ENCODE assay signal across 8 cellular contexts in the genomic region with DNA sequence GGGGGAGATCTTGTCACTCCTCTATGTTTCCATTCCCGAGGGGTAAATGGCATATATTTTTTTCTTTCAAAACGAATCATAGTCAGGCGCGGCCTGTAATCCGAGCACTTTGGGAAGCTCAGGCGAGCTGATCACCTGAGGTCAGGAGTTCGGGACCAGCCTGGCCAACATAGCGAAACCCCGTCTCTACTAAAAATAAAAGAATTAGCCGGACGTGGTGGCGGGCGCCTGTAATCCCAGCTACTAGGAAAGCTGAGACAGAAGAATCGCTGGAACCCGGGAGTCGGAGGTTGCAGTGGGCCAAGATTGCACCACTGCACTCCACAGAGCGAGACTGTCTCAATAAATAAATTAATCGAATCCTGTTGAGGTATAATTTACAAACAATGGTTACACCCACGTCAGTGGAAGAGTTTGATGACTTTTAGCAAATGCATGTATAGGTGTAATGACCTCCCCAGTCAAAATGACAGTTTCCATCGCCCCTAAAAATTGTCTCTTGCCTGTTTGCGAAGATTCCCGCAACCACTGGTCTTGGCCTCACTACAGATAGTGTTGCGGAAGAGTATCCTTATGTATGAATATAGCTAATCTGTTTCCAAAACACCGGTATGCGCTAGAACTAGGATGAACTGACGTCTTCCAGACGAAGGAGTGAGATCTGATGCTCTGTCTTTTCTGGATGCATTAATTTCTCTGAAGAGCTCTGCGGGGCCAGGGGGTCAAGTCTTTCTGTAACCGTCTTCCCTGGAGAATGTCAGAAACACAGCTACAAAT. TPM values are rescaled to one million over a fixed set of nuclear protein-coding genes. Genes with fewer than 3 reads are reported as not detected.
DNase-seq lines count a peak whose midpoint lies in the region; ATAC-seq lines count a peak whose summit lies in the region.

No MANE protein-coding gene starts in this region.

- no peaks in the 10 kb centered on the region for H3K9me3 Mint-ChIP-seq in activated CD4-positive, alpha-beta T cell treated with anti-CD3 and anti-CD28 coated beads, Interleukin-2, amount 10 ng/mL, durations not matched to agents 24 days and 14 days
- H3K9me3 Mint-ChIP-seq in activated naive CD8-positive, alpha-beta T cell treated with anti-CD3 and anti-CD28 coated beads, Interleukin-2, amount 50 U/mL, for 24 hours = no peaks in the 10 kb centered on the region

- WGBS in thymus = 84% methylated on average over 29 of the region's 29 CpGs

- H3K4me3 Mint-ChIP-seq in activated CD4-positive, alpha-beta T cell treated with anti-CD3 and anti-CD28 coated beads, Interleukin-2, amount 10 ng/mL, durations not matched to agents 24 days and 14 days = peak overlapping the region; percentile 89
- peak overlapping the region; percentile 96 for H3K4me3 Mint-ChIP-seq in activated naive CD8-positive, alpha-beta T cell treated with anti-CD3 and anti-CD28 coated beads, Interleukin-2, amount 50 U/mL, for 24 hours

- intact Hi-C loops in activated CD4-positive, alpha-beta T cell treated with anti-CD3 and anti-CD28 coated beads, Interleukin-2, amount 10 ng/mL, durations not matched to agents 24 days and 14 days (cut with micrococcal nuclease) = loop anchor here (2.0 to 5.0 kb wide), 2 partner anchors 264 to 782 kb away; no protein-coding TSS in a partner anchor

- no peaks in the 10 kb centered on the region for H3K9me3 ChIP-seq in thymus (ENCODE audit: control insufficient read depth)

- H3K4me1 ChIP-seq in thymus (ENCODE audit: control insufficient read depth, insufficient read depth, low read length) = peaks cover 6% of the 10 kb centered on the region

- peaks cover 24% of the 10 kb centered on the region for H3K4me1 Mint-ChIP-seq in activated CD4-positive, alpha-beta T cell treated with anti-CD3 and anti-CD28 coated beads, Interleukin-2, amount 10 ng/mL, durations not matched to agents 24 days and 14 days
- H3K4me1 Mint-ChIP-seq in activated naive CD8-positive, alpha-beta T cell treated with anti-CD3 and anti-CD28 coated beads, Interleukin-2, amount 50 U/mL, for 24 hours = peaks cover 24% of the 10 kb centered on the region

- H3K27ac ChIP-seq in layer of hippocampus (ENCODE audit: low read depth, low read length) (peak overlapping the region; percentile 77), thymus (ENCODE audit: low read depth) (no peak overlapping the region)

- H3K27me3 Mint-ChIP-seq in activated CD4-positive, alpha-beta T cell treated with anti-CD3 and anti-CD28 coated beads, Interleukin-2, amount 10 ng/mL, durations not matched to agents 24 days and 14 days = peaks cover 18% of the 10 kb centered on the region
- peaks cover 19% of the 10 kb centered on the region for H3K27me3 Mint-ChIP-seq in activated naive CD8-positive, alpha-beta T cell treated with anti-CD3 and anti-CD28 coated beads, Interleukin-2, amount 50 U/mL, for 24 hours

- H3K27ac Mint-ChIP-seq in activated CD4-positive, alpha-beta T cell treated with anti-CD3 and anti-CD28 coated beads, Interleukin-2, amount 10 ng/mL, durations not matched to agents 24 days and 14 days = peak overlapping the region; percentile 94
- H3K27ac Mint-ChIP-seq in activated naive CD8-positive, alpha-beta T cell treated with anti-CD3 and anti-CD28 coated beads, Interleukin-2, amount 50 U/mL, for 24 hours = peak overlapping the region; percentile 93

- H3K36me3 ChIP-seq in thymus (ENCODE audit: control insufficient read depth, insufficient read depth) = no peaks in the 10 kb centered on the region

- DNase-seq in activated CD4-positive, alpha-beta T cell treated with anti-CD3 and anti-CD28 coated beads, Interleukin-2, amount 10 ng/mL, durations not matched to agents 24 days and 14 days = peak; percentile 57
- DNase-seq in activated CD4-positive, alpha-beta T cell treated with anti-CD3 and anti-CD28 coated beads for 4 hours = no peak
- DNase-seq in activated naive CD8-positive, alpha-beta T cell treated with anti-CD3 and anti-CD28 coated beads, Interleukin-2, amount 50 U/mL, for 24 hours = no peak
- no peak for DNase-seq in NCI-H446 (lab: John Stamatoyannopoulos, UW)

- H3K36me3 Mint-ChIP-seq in activated CD4-positive, alpha-beta T cell treated with anti-CD3 and anti-CD28 coated beads, Interleukin-2, amount 10 ng/mL, durations not matched to agents 24 days and 14 days (ENCODE audit: low read depth) = peaks cover 30% of the 10 kb centered on the region
- peaks cover 40% of the 10 kb centered on the region for H3K36me3 Mint-ChIP-seq in activated naive CD8-positive, alpha-beta T cell treated with anti-CD3 and anti-CD28 coated beads, Interleukin-2, amount 50 U/mL, for 24 hours (ENCODE audit: low read depth)

- H3K27me3 ChIP-seq in layer of hippocampus (ENCODE audit: control insufficient read depth, insufficient read depth, low read length) (no peaks in the 10 kb centered on the region), thymus (ENCODE audit: control insufficient read depth, insufficient read depth) (no peaks in the 10 kb centered on the region)

- no peak for ATAC-seq in activated naive CD8-positive, alpha-beta T cell treated with anti-CD3 and anti-CD28 coated beads, Interleukin-2, amount 50 U/mL, for 24 hours
- ATAC-seq in HG02973 (IDR thresholded peaks at IDR 0.05; ENCODE audit: unreplicated experiment) (no peak), HG02885 (IDR thresholded peaks at IDR 0.05; ENCODE audit: poor library complexity, unreplicated experiment) (no peak)

- peak overlapping the region; percentile 75 for H3K4me3 ChIP-seq in thymus (ENCODE audit: low read length)

RNA-seq across cellular contexts. Expression of gene HEATR1, which starts 0.9 kb away (rescaled TPM):
- total RNA-seq in activated CD4-positive, alpha-beta T cell treated with anti-CD3 and anti-CD28 coated beads, Interleukin-2, amount 10 ng/mL, durations not matched to agents 24 days and 14 days = 83.0 and 91.8 TPM in 2 replicates
- 7.1 TPM for polyA plus RNA-seq in thymus
